Comparison of ENCODE assay signal across 1 cellular context in genomic region chr15:89328398-89329254, GRCh38.
A peak's percentile ranks its signal among the peaks of the same experiment; 100 is the strongest.
TF ChIP-seq lines count a peak whose summit lies in the region.

No MANE protein-coding gene starts in this region.

TF ChIP-seq in K562, 482 proteins besides CTCF, POLR2A, EP300 and RAD21 (continued from another document):
- no peak for TF ChIP-seq FOXP4 (CRISPR knock-in tag; IDR thresholded peaks at IDR 0.05; ENCODE audit: borderline replicate concordance)
- TF ChIP-seq RBFOX2 (IDR thresholded peaks at IDR 0.05; ENCODE audit: low read depth, low read length): peak; percentile 40; the same call in 1 of the 2 replicates
- TF ChIP-seq MXD1 (CRISPR knock-in tag; IDR thresholded peaks at IDR 0.05; ENCODE audit: borderline replicate concordance, poor library complexity, severe bottlenecking): no peak
- no peak for TF ChIP-seq AFF4 (CRISPR knock-in tag; IDR thresholded peaks at IDR 0.05)
